ENCODE assay signal across 9 cellular contexts in the genomic region with DNA sequence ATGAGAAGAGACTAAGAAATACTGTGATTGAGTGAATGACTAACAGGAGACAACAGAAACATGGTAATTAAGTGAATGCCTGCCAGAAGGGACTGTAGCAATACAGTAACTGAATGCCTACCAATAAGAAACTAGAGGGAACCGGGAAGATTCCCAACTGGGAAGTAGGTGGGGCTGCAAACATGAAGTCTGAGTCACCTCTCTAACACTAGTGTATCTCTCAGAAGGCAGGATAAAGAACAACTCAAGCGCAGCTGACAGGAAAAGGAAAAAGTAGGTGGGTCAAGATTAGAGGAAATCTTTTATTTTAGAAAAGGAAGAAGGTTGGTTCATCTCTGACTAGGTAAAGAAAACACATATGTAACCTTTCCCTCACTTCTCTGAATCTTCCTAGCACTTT. TPM values are rescaled to one million over a fixed set of nuclear protein-coding genes. Genes with fewer than 3 reads are reported as not detected.
DNase-seq lines count a peak whose midpoint lies in the region; ATAC-seq and TF ChIP-seq lines count a peak whose summit lies in the region.
"Had no signal": no experiment of that assay in that cellular context is flagged by ENCODE, and none has a peak within 500 bp of the region (broad histone marks: within the 10 kb centered on the region; RNA-seq: fewer than 3 reads in every experiment).

No MANE protein-coding gene starts in this region.

- H4K20me1 ChIP-seq in GM23248 (ENCODE audit: insufficient read depth), result no peaks in the 10 kb centered on the region

- intact Hi-C loops in adrenal gland (cut with DNase I), result no loop called here
- intact Hi-C loops in left ventricle myocardium inferior (cut with micrococcal nuclease), result no loop called here

- H3K4me1 ChIP-seq in GM23248 (ENCODE audit: insufficient read depth) (peaks cover 16% of the 10 kb centered on the region), adrenal gland (replicated peaks in 1 of 2) (no peaks in the 10 kb centered on the region), left ventricle myocardium inferior (peaks cover 30% of the 10 kb centered on the region)

- H3K27ac ChIP-seq in GM23248, result peak overlapping the region; percentile 67
- H3K27ac ChIP-seq in adrenal gland, result peak overlapping the region in 2 of 5 donors; percentile 30 to 37
- peak overlapping the region; percentile 43 for H3K27ac ChIP-seq in left ventricle myocardium inferior (replicated peaks)

- H3K79me2 ChIP-seq in GM23248 (ENCODE audit: insufficient read depth), result peaks cover 18% of the 10 kb centered on the region; the same call in 1 of the 2 replicates

- TF ChIP-seq CTCF in adrenal gland (IDR thresholded peaks at IDR 0.05), result no peak
- TF ChIP-seq CTCF in left ventricle myocardium inferior (IDR thresholded peaks at IDR 0.05; ENCODE audit: borderline replicate concordance), result no peak

- H3K4me3 Mint-ChIP-seq in naive thymus-derived CD8-positive, alpha-beta T cell, result no peak overlapping the region

- H3K4me3 ChIP-seq in GM23248, result no peak overlapping the region
- no peak overlapping the region for H3K4me3 ChIP-seq in adrenal gland
- no peak overlapping the region for H3K4me3 ChIP-seq in left ventricle myocardium inferior

- H3K9ac ChIP-seq in GM23248, result no peak overlapping the region

- peak overlapping the region; percentile 37 for H3K4me2 ChIP-seq in GM23248 (ENCODE audit: unreplicated experiment)

- POLR2A ChIA-PET in naive thymus-derived CD8-positive, alpha-beta T cell (lab: Charles Lee), result no interaction called here

- H3K9me2 ChIP-seq in GM23248 (ENCODE audit: insufficient read depth), result no peaks in the 10 kb centered on the region

- H3K27me3 ChIP-seq in GM23248 (replicated peaks; ENCODE audit: insufficient read depth) (no peaks in the 10 kb centered on the region), adrenal gland (no peaks in the 10 kb centered on the region), left ventricle myocardium inferior (ENCODE audit: low read depth) (no peaks in the 10 kb centered on the region)

- in situ Hi-C loops in GM23248 (cut with MboI), result no loop called here

- peaks cover 29% of the 10 kb centered on the region for H3F3A ChIP-seq in GM23248 (ENCODE audit: insufficient read depth)

- H3K36me3 Mint-ChIP-seq in naive thymus-derived CD8-positive, alpha-beta T cell, result peaks cover 4 to 86% (median 33%) of the 10 kb centered on the region in 3 donors

- H3K9me3 ChIP-seq in GM23248 (ENCODE audit: low read depth) (no peaks in the 10 kb centered on the region), adrenal gland (replicated peaks in 1 of 3) (no peaks in the 10 kb centered on the region), left ventricle myocardium inferior (replicated peaks) (no peaks in the 10 kb centered on the region)

- no peak overlapping the region for H2AFZ ChIP-seq in GM23248

- H3K4me1 Mint-ChIP-seq in naive thymus-derived CD8-positive, alpha-beta T cell, result peaks cover 7 to 15% (median 10%) of the 10 kb centered on the region in 4 donors

- H3K36me3 ChIP-seq in GM23248 (ENCODE audit: low read depth), result peaks cover 34% of the 10 kb centered on the region
- H3K36me3 ChIP-seq in adrenal gland (replicated peaks in 1 of 2), result peaks cover 0 to 91% of the 10 kb centered on the region in 2 donors
- H3K36me3 ChIP-seq in left ventricle myocardium inferior, result peaks cover 86% of the 10 kb centered on the region

- WGBS in GM23248 (ENCODE audit: low coverage in 1 of 2, low lambda C conversion rate in 2 of 2, missing lambda C conversion rate in 2 of 2), 2 experiments, result 5 to 6% methylated on average over 2 of the region's 2 CpGs
- WGBS in adrenal gland, 4 donors, result 23 to 43% (median 38%) methylated on average over 2 of the region's 2 CpGs

- peak overlapping the region in 4 of 10 donors; percentile 6 to 52 (median 27) for H3K27ac Mint-ChIP-seq in naive thymus-derived CD8-positive, alpha-beta T cell

- H3K9me3 Mint-ChIP-seq in naive thymus-derived CD8-positive, alpha-beta T cell, result no peaks in the 10 kb centered on the region

- no peak for ATAC-seq in left lobe of liver
- ATAC-seq in naive thymus-derived CD8-positive, alpha-beta T cell, result no peak

- no peaks in the 10 kb centered on the region for H3K27me3 Mint-ChIP-seq in naive thymus-derived CD8-positive, alpha-beta T cell

- DNase-seq in GM23248 (peak; percentile 98), adrenal gland (peak; percentile 38 to 79 (median 65)), left ventricle myocardium inferior (no peak), smooth muscle cell of the brain vasculature (ENCODE audit: low read depth, low spot score) (peak; percentile 32), epidermal melanocyte (ENCODE audit: insufficient read length, low spot score) (no peak), NCI-H510A (lab: John Stamatoyannopoulos, UW) (no peak), left lobe of liver (ENCODE audit: low spot score) (no peak)
- no peak for DNase-seq in naive thymus-derived CD8-positive, alpha-beta T cell

- TF ChIP-seq POLR2A in adrenal gland (IDR thresholded peaks at IDR 0.05), result no peak

RNA-seq across cellular contexts. Expression of a gene that starts 14.0 kb away (rescaled TPM):
- not detected in 2 replicates for total RNA-seq in GM23248 (2014; rRNA removed; shearing (Covaris generic))
- polyA plus RNA-seq in GM23248 (2016; fragmentation: Nextera tagmentation; extraction: Ambion mirVana), result 0.16 TPM in 1 of 2 replicates, not detected in the other
- total RNA-seq in adrenal gland, result not detected
- polyA plus RNA-seq in adrenal gland, result not detected
- total RNA-seq in left ventricle myocardium inferior, result not detected
- not detected for total RNA-seq in left lobe of liver
- total RNA-seq in naive thymus-derived CD8-positive, alpha-beta T cell, result not detected
- not detected for polyA plus RNA-seq in naive thymus-derived CD8-positive, alpha-beta T cell
- total RNA-seq: mononuclear cell had no signal

RNA-seq across cellular contexts. Expression of a gene that starts 15.1 kb away (rescaled TPM):
- total RNA-seq in GM23248 (2014; rRNA removed; shearing (Covaris generic)), result 14.7 and 25.4 TPM in 2 replicates
- polyA plus RNA-seq in GM23248 (2016; fragmentation: Nextera tagmentation; extraction: Ambion mirVana), result 9.2 and 10.9 TPM in 2 replicates
- total RNA-seq in adrenal gland, result 10 to 100 TPM; 15.6 to 51.5 (median 34.9) TPM
- 10 to 100 TPM; 12.5 to 91.2 (median 69.7) TPM for polyA plus RNA-seq in adrenal gland
- total RNA-seq in left ventricle myocardium inferior, result 12.2 TPM
- total RNA-seq in left lobe of liver, result 32.1 TPM
- total RNA-seq in naive thymus-derived CD8-positive, alpha-beta T cell, result 10 to 100 TPM; 46.7 to 48.5 TPM
- polyA plus RNA-seq in naive thymus-derived CD8-positive, alpha-beta T cell, result 10 to 100 TPM in 2 of 3 donors, 1 to 10 TPM in 1; 9.3 to 14.9 (median 11.4) TPM

RNA-seq across cellular contexts. Expression of a gene that starts 19.5 kb away (rescaled TPM):
- not detected in 2 replicates for total RNA-seq in GM23248 (2014; rRNA removed; shearing (Covaris generic))
- polyA plus RNA-seq in GM23248 (2016; fragmentation: Nextera tagmentation; extraction: Ambion mirVana), result not detected in 2 replicates
- total RNA-seq in adrenal gland, result 1 to 10 TPM in 1 of 8 donors, under 1 TPM in 3, not detected in 4; 0.19 to 1.5 (median 0.46) TPM
- under 1 TPM; 0.11 to 0.32 (median 0.20) TPM for polyA plus RNA-seq in adrenal gland
- not detected for total RNA-seq in left ventricle myocardium inferior
- not detected for total RNA-seq in left lobe of liver
- total RNA-seq in naive thymus-derived CD8-positive, alpha-beta T cell, result 1 to 10 TPM in 1 of 2 experiments, under 1 TPM in 1; 0.70 to 1.2 TPM
- under 1 TPM in 2 of 3 donors, not detected in 1; 0.13 to 0.33 TPM for polyA plus RNA-seq in naive thymus-derived CD8-positive, alpha-beta T cell

RNA-seq across cellular contexts. Expression of a gene that starts 20.3 kb away (rescaled TPM):
- total RNA-seq in GM23248 (2014; rRNA removed; shearing (Covaris generic)), result not detected in 2 replicates
- polyA plus RNA-seq in GM23248 (2016; fragmentation: Nextera tagmentation; extraction: Ambion mirVana) (not detected in 2 replicates), adrenal gland (not detected)
- total RNA-seq in adrenal gland (not detected), left ventricle myocardium inferior (not detected), left lobe of liver (not detected)
- not detected for total RNA-seq in naive thymus-derived CD8-positive, alpha-beta T cell
- not detected for polyA plus RNA-seq in naive thymus-derived CD8-positive, alpha-beta T cell
- total RNA-seq: mononuclear cell had no signal

RNA-seq across cellular contexts. Expression of a gene that starts 40.3 kb away (rescaled TPM):
- total RNA-seq in GM23248 (2014; rRNA removed; shearing (Covaris generic)), result not detected in 2 replicates
- not detected in 2 replicates for polyA plus RNA-seq in GM23248 (2016; fragmentation: Nextera tagmentation; extraction: Ambion mirVana)
- under 1 TPM in 3 of 8 donors, not detected in 5; 0.11 to 0.69 (median 0.50) TPM for total RNA-seq in adrenal gland
- under 1 TPM; 0.07 to 0.22 (median 0.08) TPM for polyA plus RNA-seq in adrenal gland
- not detected for total RNA-seq in left ventricle myocardium inferior
- total RNA-seq in left lobe of liver, result not detected
- not detected for total RNA-seq in naive thymus-derived CD8-positive, alpha-beta T cell
- polyA plus RNA-seq in naive thymus-derived CD8-positive, alpha-beta T cell, result not detected
- total RNA-seq: mononuclear cell had no signal

Comparison
In these comparisons a context has a peak if more than half of its experiments do, and no peak if none do; other contexts are left out.
1. DNase-seq: peak in GM23248 (single experiment), adrenal gland (7 of 7) and smooth muscle cell of the brain vasculature (single experiment); none in left ventricle myocardium inferior (single experiment), epidermal melanocyte (single experiment), NCI-H510A (single experiment), left lobe of liver (single experiment) and naive thymus-derived CD8-positive, alpha-beta T cell (0 of 10).